ENCODE assay signal across 12 cellular contexts in genomic region chr5:51382508-51382758, GRCh38. TPM values are rescaled to one million over a fixed set of nuclear protein-coding genes. Genes with fewer than 3 reads are reported as not detected.
DNase-seq lines count a peak whose midpoint lies in the region; ATAC-seq and TF ChIP-seq lines count a peak whose summit lies in the region.
"Had no signal": no experiment of that assay in that cellular context is flagged by ENCODE, and none has a peak within 500 bp of the region (broad histone marks: within the 10 kb centered on the region; RNA-seq: fewer than 3 reads in every experiment).

No MANE protein-coding gene starts in this region.

- ATAC-seq in GM21737 (IDR thresholded peaks at IDR 0.05; ENCODE audit: unreplicated experiment) (no peak), right lobe of liver (no peak), GM21529 (IDR thresholded peaks at IDR 0.05; ENCODE audit: unreplicated experiment) (no peak)

- no peak for DNase-seq in adipocyte (ENCODE audit: low read depth)
- no peak for DNase-seq in iPS DF 6.9 (ENCODE audit: low read depth, low spot score)
- no peak for DNase-seq in right lobe of liver
- DNase-seq in CD8-positive, alpha-beta memory T cell = no peak
- DNase-seq: activated CD4-positive, alpha-beta T cell treated with anti-CD3 and anti-CD28 coated beads for 1 hour; activated naive CD4-positive, alpha-beta T cell treated with anti-CD3 and anti-CD28 coated beads, Interleukin-2, amount 50 U/mL, for 16 hours; PC-9 had no signal

- no peaks in the 10 kb centered on the region for H3K36me3 Mint-ChIP-seq in CD8-positive, alpha-beta memory T cell

- no peak for TF ChIP-seq POLR2A in right lobe of liver (IDR thresholded peaks at IDR 0.05)

- H3K9me3 ChIP-seq in HUES48 (ENCODE audit: control insufficient read depth, insufficient read depth, low read length) (no peaks in the 10 kb centered on the region), adipocyte (ENCODE audit: control insufficient read depth, low read length) (no peaks in the 10 kb centered on the region), iPS DF 6.9 (ENCODE audit: control insufficient read depth, insufficient read depth, low read length) (no peaks in the 10 kb centered on the region), skeletal muscle tissue (ENCODE audit: control insufficient read depth in 3 of 3, low read length in 3 of 3) (no peaks in the 10 kb centered on the region), right lobe of liver (no peaks in the 10 kb centered on the region)
- H3K9me3 ChIP-seq in CD8-positive, alpha-beta memory T cell (ENCODE audit: low read length) = no peaks in the 10 kb centered on the region

- H3K4me1 Mint-ChIP-seq in CD8-positive, alpha-beta memory T cell = peaks cover 0 to 20% (median 19%) of the 10 kb centered on the region in 3 donors

- H3K27ac ChIP-seq in HUES48 (ENCODE audit: low read depth, low read length) (no peak overlapping the region), iPS DF 6.9 (ENCODE audit: low read length) (no peak overlapping the region), skeletal muscle tissue (ENCODE audit: low read depth, low read length) (peak overlapping the region; percentile 32), right lobe of liver (no peak overlapping the region)
- no peak overlapping the region for H3K27ac ChIP-seq in CD8-positive, alpha-beta memory T cell (ENCODE audit: low read depth, low read length)
- H3K27ac ChIP-seq: PC-9 had no signal

- WGBS in iPS DF 6.9 (ENCODE audit: insufficient coverage, insufficient read length) = no CpG with 5 or more reads among the region's 12 CpGs
- WGBS in right lobe of liver (ENCODE audit: insufficient coverage, low coverage, low lambda C conversion rate, missing lambda C conversion rate) = 3% methylated on average over 11 of the region's 12 CpGs

- H3K9ac ChIP-seq in HUES48 (ENCODE audit: low read depth, low read length) (no peak overlapping the region), adipocyte (ENCODE audit: low read length) (no peak overlapping the region), skeletal muscle tissue (ENCODE audit: low read depth in 1 of 3, low read length in 3 of 3) (no peak overlapping the region)

- H3K27ac Mint-ChIP-seq in CD8-positive, alpha-beta memory T cell = no peak overlapping the region

- H3K4me3 ChIP-seq in HUES48 (ENCODE audit: low read depth, low read length) (peak overlapping the region; percentile 67), adipocyte (ENCODE audit: low read length) (peak overlapping the region; percentile 80), iPS DF 6.9 (ENCODE audit: low read length) (peak overlapping the region; percentile 38; the same call in 1 of the 2 replicates), skeletal muscle tissue (ENCODE audit: low read length in 3 of 3) (peak overlapping the region; percentile 30 to 61 (median 57)), right lobe of liver (no peak overlapping the region)
- H3K4me3 ChIP-seq in CD8-positive, alpha-beta memory T cell (ENCODE audit: low read length) = no peak overlapping the region
- H3K4me3 ChIP-seq: K562, PC-9 had no signal

- peaks cover 80 to 97% of the 10 kb centered on the region in 2 donors for H3K27me3 Mint-ChIP-seq in CD8-positive, alpha-beta memory T cell

- peaks cover 98% of the 10 kb centered on the region for H3K27me3 ChIP-seq in HUES48 (ENCODE audit: control insufficient read depth, insufficient read depth, low read length)
- peaks cover 94% of the 10 kb centered on the region for H3K27me3 ChIP-seq in adipocyte (replicated peaks; ENCODE audit: control insufficient read depth, insufficient read depth, low read length)
- peaks cover 56% of the 10 kb centered on the region for H3K27me3 ChIP-seq in iPS DF 6.9 (ENCODE audit: control insufficient read depth, insufficient read depth, low read length)
- H3K27me3 ChIP-seq in skeletal muscle tissue (ENCODE audit: control insufficient read depth in 3 of 3, insufficient read depth in 3 of 3, low read length in 3 of 3) = peaks cover 70 to 88% (median 77%) of the 10 kb centered on the region in 3 donors
- H3K27me3 ChIP-seq in right lobe of liver = peaks cover 20 to 64% of the 10 kb centered on the region in 2 donors
- H3K27me3 ChIP-seq in CD8-positive, alpha-beta memory T cell (ENCODE audit: insufficient read depth, low read length, poor library complexity, severe bottlenecking) = peaks cover 19% of the 10 kb centered on the region

- peaks cover 85% of the 10 kb centered on the region for H3K4me1 ChIP-seq in HUES48 (ENCODE audit: control insufficient read depth, insufficient read depth, low read length)
- H3K4me1 ChIP-seq in adipocyte (ENCODE audit: control insufficient read depth, insufficient read depth, low read length) = peaks cover 23% of the 10 kb centered on the region
- H3K4me1 ChIP-seq in iPS DF 6.9 (ENCODE audit: control insufficient read depth, insufficient read depth, low read length) = peaks cover 5% of the 10 kb centered on the region; the same call in 1 of the 2 replicates
- H3K4me1 ChIP-seq in skeletal muscle tissue (ENCODE audit: control insufficient read depth in 3 of 3, insufficient read depth in 3 of 3, low read length in 3 of 3) = peaks cover 5 to 24% (median 7%) of the 10 kb centered on the region in 3 donors
- peaks cover 0 to 19% (median 0%) of the 10 kb centered on the region in 4 donors for H3K4me1 ChIP-seq in right lobe of liver
- H3K4me1 ChIP-seq in CD8-positive, alpha-beta memory T cell (ENCODE audit: insufficient read depth, low read length) = no peaks in the 10 kb centered on the region

- CTCF ChIA-PET in CD8-positive, alpha-beta memory T cell (lab: Charles Lee) = no interaction called here

- H3K4me3 Mint-ChIP-seq in CD8-positive, alpha-beta memory T cell = no peak overlapping the region

- no peak for TF ChIP-seq CTCF in right lobe of liver (IDR thresholded peaks at IDR 0.05)

- H3K36me3 ChIP-seq in HUES48 (ENCODE audit: control insufficient read depth, insufficient read depth, low read length) (no peaks in the 10 kb centered on the region), adipocyte (ENCODE audit: control insufficient read depth, insufficient read depth, low read length, severe bottlenecking) (no peaks in the 10 kb centered on the region), iPS DF 6.9 (ENCODE audit: control insufficient read depth, insufficient read depth, low read length) (no peaks in the 10 kb centered on the region), skeletal muscle tissue (ENCODE audit: control insufficient read depth in 3 of 3, insufficient read depth in 3 of 3, low read length in 3 of 3) (no peaks in the 10 kb centered on the region), right lobe of liver (no peaks in the 10 kb centered on the region)
- H3K36me3 ChIP-seq in CD8-positive, alpha-beta memory T cell (ENCODE audit: insufficient read depth, low read length) = no peaks in the 10 kb centered on the region

- peaks cover 0 to 25% (median 20%) of the 10 kb centered on the region in 5 donors for H3K9me3 Mint-ChIP-seq in CD8-positive, alpha-beta memory T cell

- POLR2A ChIA-PET in CD8-positive, alpha-beta memory T cell (lab: Charles Lee) = no interaction called here

- intact Hi-C loops in right lobe of liver (cut with DNase I) = no loop called here

RNA-seq across cellular contexts. Expression of gene ISL1, which starts 0.8 kb away (rescaled TPM):
- total RNA-seq in skeletal muscle tissue = 0.52 TPM
- not detected for total RNA-seq in right lobe of liver
- total RNA-seq in CD8-positive, alpha-beta memory T cell = not detected
- not detected for polyA plus RNA-seq in CD8-positive, alpha-beta memory T cell
- total RNA-seq: K562, PC-9 had no signal
- polyA plus RNA-seq: K562 had no signal

Comparison
In these comparisons a context has a peak if more than half of its experiments do, and no peak if none do; other contexts are left out.
1. H3K4me3 ChIP-seq: peak in HUES48 (single experiment), adipocyte (single experiment), iPS DF 6.9 (single experiment) and skeletal muscle tissue (3 of 3); none in right lobe of liver (0 of 3) and CD8-positive, alpha-beta memory T cell (single experiment).